Comparison of ENCODE assay signal across 5 cellular contexts in the genomic region with DNA sequence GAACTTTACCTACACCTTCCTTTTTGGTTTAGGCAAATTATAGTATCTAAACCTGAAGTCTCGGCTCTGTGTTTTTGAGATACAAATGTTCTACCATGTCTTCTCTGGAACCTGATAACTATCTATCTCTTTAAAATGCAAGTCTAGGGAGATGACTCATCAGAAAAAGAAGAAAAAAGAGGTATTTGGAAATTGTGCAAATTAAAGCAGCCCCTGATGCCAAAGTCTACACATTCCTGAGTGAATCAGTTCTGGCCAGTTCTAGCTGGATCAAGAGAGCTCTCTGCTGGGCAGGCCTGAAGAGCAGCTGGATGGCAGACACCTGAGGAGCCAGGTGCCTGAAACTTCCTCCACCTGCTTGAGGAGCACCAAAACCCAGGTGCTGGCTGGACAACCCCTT. TPM values are rescaled to one million over a fixed set of nuclear protein-coding genes. Genes with fewer than 3 reads are reported as not detected.
"Had no signal": no experiment of that assay in that cellular context is flagged by ENCODE, and none has a peak within 500 bp of the region (broad histone marks: within the 10 kb centered on the region; RNA-seq: fewer than 3 reads in every experiment).

No MANE protein-coding gene starts in this region.

RNA-seq across cellular contexts. Expression of gene CCT8L2, which starts 49.3 kb away (rescaled TPM):
- total RNA-seq: HepG2, HT-29, HT1080, IMR-90 had no signal
- polyA plus RNA-seq: HepG2, IgD-negative memory B cell, IMR-90 had no signal
